In the genomic region with DNA sequence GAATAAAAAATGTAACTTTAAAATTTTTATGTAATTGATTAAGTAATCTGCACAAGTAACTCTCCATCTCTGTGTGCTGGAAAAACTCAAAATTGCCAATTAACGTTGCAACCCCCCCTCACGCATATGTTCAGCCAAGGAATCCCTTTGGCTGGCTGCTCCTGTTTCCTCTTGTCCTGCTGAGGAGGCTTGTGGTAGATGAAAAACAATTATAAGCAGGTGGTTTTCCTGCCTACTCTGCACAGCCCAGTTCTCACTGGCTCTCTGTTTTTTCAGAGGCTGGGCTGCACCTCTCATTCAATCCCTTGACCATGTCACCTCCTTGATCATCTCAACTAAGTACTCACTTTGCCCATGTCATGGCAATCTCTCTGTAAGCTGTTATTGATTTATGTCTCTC, we compare ENCODE assay signal across 22 cellular contexts.
A peak's percentile ranks its signal among the peaks of the same experiment; 100 is the strongest.
DNase-seq lines count a peak whose midpoint lies in the region; ATAC-seq and TF ChIP-seq lines count a peak whose summit lies in the region.
"Had no signal": no experiment of that assay in that cellular context is flagged by ENCODE, and none has a peak within 500 bp of the region (broad histone marks: within the 10 kb centered on the region; RNA-seq: fewer than 3 reads in every experiment).

No MANE protein-coding gene starts in this region.

- H3K9me3 ChIP-seq in suprapubic skin: no peaks in the 10 kb centered on the region

- H3K27ac ChIP-seq in foreskin keratinocyte: no peak overlapping the region
- no peak overlapping the region for H3K27ac ChIP-seq in suprapubic skin

- DNase-seq in NCI-H2029 treated with DMSO at 0.1 percent for 48 hours (lab: John Stamatoyannopoulos, UW): peak; percentile 19
- no peak for DNase-seq in NCI-H2029 (lab: John Stamatoyannopoulos, UW)
- DNase-seq in COR-L47 (lab: John Stamatoyannopoulos, UW): peak; percentile 14
- DNase-seq in NCI-H446 treated with DMSO at 0.1 percent for 48 hours (lab: John Stamatoyannopoulos, UW): peak; percentile 12
- DNase-seq in foreskin keratinocyte: peak in 1 of 2 donors; percentile 4
- DNase-seq in stimulated activated CD4-positive, alpha-beta T cell treated with anti-CD3 and anti-CD28 coated beads, Interleukin-15, amount 100 ng/mL, for 24 hours: no peak
- DNase-seq in suprapubic skin (ENCODE audit: low spot score in 2 of 2): no peak
- DNase-seq: 8988T; C1 segment of cervical spinal cord; CD8-positive, alpha-beta T cell; EL; GF-D8; H7; Kasumi-1; NCI-H1436; NCI-H2081 treated with DMSO at 0.1 percent for 48 hours; NCI-H774; OCI-M1; SW 1271; T-helper 17 cell had no signal

- TF ChIP-seq CTCF in foreskin keratinocyte (conservative IDR thresholded peaks at IDR 0.05) (no peak), suprapubic skin (IDR thresholded peaks at IDR 0.05) (no peak)

- no peaks in the 10 kb centered on the region for H3K36me3 ChIP-seq in suprapubic skin

- H3K4me3 ChIP-seq in suprapubic skin: no peak overlapping the region

- H3K27me3 ChIP-seq in foreskin keratinocyte: no peaks in the 10 kb centered on the region
- no peaks in the 10 kb centered on the region for H3K27me3 ChIP-seq in suprapubic skin

- H3K4me1 ChIP-seq in foreskin keratinocyte (peaks cover 11% of the 10 kb centered on the region), suprapubic skin (no peaks in the 10 kb centered on the region)

- WGBS in suprapubic skin: 31% methylated on average over 2 of the region's 2 CpGs

- TF ChIP-seq POLR2A in suprapubic skin (IDR thresholded peaks at IDR 0.05): no peak

- TF ChIP-seq EP300 in suprapubic skin (IDR thresholded peaks at IDR 0.05): no peak

- peak; percentile 50 for ATAC-seq in foreskin keratinocyte
- ATAC-seq in HG02588 (IDR thresholded peaks at IDR 0.05; ENCODE audit: unreplicated experiment): no peak
- ATAC-seq: CD8-positive, alpha-beta T cell; Right ventricle myocardium inferior; T-helper 17 cell had no signal

Comparison
In these comparisons a context has a peak if more than half of its experiments do, and no peak if none do; other contexts are left out.
1. DNase-seq: peak in NCI-H2029 treated with DMSO at 0.1 percent for 48 hours (single experiment), COR-L47 (single experiment) and NCI-H446 treated with DMSO at 0.1 percent for 48 hours (single experiment); none in NCI-H2029 (single experiment), stimulated activated CD4-positive, alpha-beta T cell treated with anti-CD3 and anti-CD28 coated beads, Interleukin-15, amount 100 ng/mL, for 24 hours (single experiment) and suprapubic skin (0 of 2).